Comparison of ENCODE assay signal across 16 cellular contexts in genomic region chr1:64826991-64827390, GRCh38.
A peak's percentile ranks its signal among the peaks of the same experiment; 100 is the strongest.
DNase-seq lines count a peak whose midpoint lies in the region; ATAC-seq, FAIRE-seq and TF ChIP-seq lines count a peak whose summit lies in the region.
"Had no signal": no experiment of that assay in that cellular context is flagged by ENCODE, and none has a peak within 500 bp of the region (broad histone marks: within the 10 kb centered on the region; RNA-seq: fewer than 3 reads in every experiment).

No MANE protein-coding gene starts in this region.

- TF ChIP-seq CTCF in DND-41 (IDR thresholded peaks at IDR 0.05; ENCODE audit: borderline replicate concordance, extremely low read depth, low read length, poor library complexity, severe bottlenecking) = no peak

- no peak for FAIRE-seq in RCC 7860 (lab: Jason Lieb, UNC)
- FAIRE-seq: D721Med, H1 had no signal

- intact Hi-C loops in left cardiac atrium (cut with DNase I) (loop anchor here (5.0 to 10.0 kb wide), 3 partner anchors 80 to 142 kb away; partner anchors contain the start of gene RAVER2 (in 2 of the 2)), posterior vena cava (cut with DNase I) (loop anchor here in 1 of 2 donors (10.0 kb wide), 1 partner anchor 142 kb away; no protein-coding TSS in a partner anchor)

- no peak overlapping the region for H3K4me3 ChIP-seq in DND-41 (ENCODE audit: low read depth in 1 of 2, low read length in 2 of 2)
- H3K4me3 ChIP-seq: lower lobe of right lung had no signal

- H4K20me1 ChIP-seq in DND-41 (ENCODE audit: insufficient read depth, low read length) = no peaks in the 10 kb centered on the region

- H3K79me2 ChIP-seq in DND-41 (ENCODE audit: insufficient read depth, low read length) = no peaks in the 10 kb centered on the region

- ATAC-seq in DND-41 (ENCODE audit: insufficient read depth, low read depth) (peak; percentile 12; the same call in 1 of the 3 replicates), GM21367 (IDR thresholded peaks at IDR 0.05; ENCODE audit: unreplicated experiment) (peak; percentile 63), left cardiac atrium (no peak)

- no peak overlapping the region for H2AFZ ChIP-seq in DND-41 (ENCODE audit: low read depth, low read length)

- H3K36me3 ChIP-seq in DND-41 (ENCODE audit: insufficient read depth, low read length) = no peaks in the 10 kb centered on the region; the same call in 1 of the 2 replicates

- H3K4me2 ChIP-seq in DND-41 (ENCODE audit: insufficient read depth, low read length) = no peak overlapping the region

- H3K27me3 ChIP-seq in DND-41 (ENCODE audit: insufficient read depth, low read length, poor library complexity) = no peaks in the 10 kb centered on the region

- no peaks in the 10 kb centered on the region for H3K4me1 ChIP-seq in DND-41 (ENCODE audit: insufficient read depth, low read length)

- no peak overlapping the region for H3K9ac ChIP-seq in DND-41 (ENCODE audit: low read depth, low read length)

- H3K9me3 ChIP-seq in DND-41 (ENCODE audit: insufficient read depth, low read length, severe bottlenecking) = no peaks in the 10 kb centered on the region
- H3K9me3 ChIP-seq: lower lobe of right lung had no signal

- DNase-seq in DND-41 (no peak), RCC 7860 (ENCODE audit: low spot score) (peak; percentile 52), fibroblast of peridontal ligament (ENCODE audit: extremely low read depth) (peak; percentile 43), Kasumi-1 (lab: John Stamatoyannopoulos, UW) (no peak), left cardiac atrium (no peak), posterior vena cava (ENCODE audit: low spot score) (no peak)
- no peak for DNase-seq in effector CD4-positive, alpha-beta T cell
- DNase-seq: activated effector memory CD4-positive, alpha-beta T cell treated with anti-CD3 and anti-CD28 coated beads, Interleukin-2, amount 50 U/mL, for 16 hours; cortex of kidney; lower lobe of right lung; NCI-H187; stimulated activated CD4-positive, alpha-beta T cell treated with anti-CD3 and anti-CD28 coated beads, Interleukin-4, amount 100 ng/mL, for 1 hour had no signal

- no peak overlapping the region for H3K27ac ChIP-seq in DND-41 (ENCODE audit: low read length)
- H3K27ac ChIP-seq: HL-60, lower lobe of right lung had no signal

Comparison
In these comparisons a context has a peak if more than half of its experiments do, and no peak if none do; other contexts are left out.
1. ATAC-seq: peak in DND-41 (single experiment) and GM21367 (single experiment); none in left cardiac atrium (0 of 2).
2. DNase-seq: peak in RCC 7860 (single experiment) and fibroblast of peridontal ligament (single experiment); none in DND-41 (single experiment), Kasumi-1 (0 of 2), left cardiac atrium (single experiment), effector CD4-positive, alpha-beta T cell (single experiment) and posterior vena cava (single experiment).